Comparison of ENCODE assay signal across 2 cellular contexts in the genomic region with DNA sequence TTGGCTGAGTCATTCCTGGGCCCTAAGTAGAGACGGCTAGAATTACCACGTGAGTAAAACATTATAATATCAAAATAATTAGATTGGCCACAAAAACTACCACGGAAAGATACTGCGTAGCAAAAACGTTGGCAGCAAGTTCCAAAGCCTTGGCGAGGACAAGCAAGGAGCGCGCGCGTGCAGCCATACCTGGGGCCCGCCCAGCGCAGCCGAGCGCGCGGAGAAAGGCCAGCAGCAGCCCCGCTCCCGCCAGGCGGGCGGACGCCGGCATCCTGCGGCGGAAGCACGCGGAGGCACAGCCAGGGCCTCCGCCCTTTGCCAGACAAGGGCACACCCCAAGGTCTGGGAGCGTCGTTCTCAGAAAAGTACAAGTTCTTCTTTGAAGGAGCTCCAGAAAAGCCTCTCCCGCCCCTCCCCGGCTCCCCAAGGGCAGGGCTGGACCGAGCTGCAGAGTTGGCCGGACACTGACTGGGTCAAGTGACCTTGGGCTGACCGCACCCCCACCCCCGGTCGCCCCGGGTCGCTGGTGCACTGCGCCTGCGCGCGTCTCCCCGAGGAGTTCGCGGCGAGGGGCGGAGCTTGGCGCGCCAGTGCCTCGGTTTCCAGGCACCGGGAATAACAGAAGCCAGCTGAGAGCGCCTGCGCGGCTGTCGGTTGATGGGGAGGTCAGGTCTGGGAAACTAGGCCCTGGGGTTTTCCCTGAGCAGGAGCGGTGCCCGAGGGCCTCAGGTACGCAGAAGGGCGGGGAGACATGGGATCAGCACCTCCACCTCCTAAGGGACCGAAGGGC.
TF ChIP-seq lines count a peak whose summit lies in the region.

A gene with protein sequence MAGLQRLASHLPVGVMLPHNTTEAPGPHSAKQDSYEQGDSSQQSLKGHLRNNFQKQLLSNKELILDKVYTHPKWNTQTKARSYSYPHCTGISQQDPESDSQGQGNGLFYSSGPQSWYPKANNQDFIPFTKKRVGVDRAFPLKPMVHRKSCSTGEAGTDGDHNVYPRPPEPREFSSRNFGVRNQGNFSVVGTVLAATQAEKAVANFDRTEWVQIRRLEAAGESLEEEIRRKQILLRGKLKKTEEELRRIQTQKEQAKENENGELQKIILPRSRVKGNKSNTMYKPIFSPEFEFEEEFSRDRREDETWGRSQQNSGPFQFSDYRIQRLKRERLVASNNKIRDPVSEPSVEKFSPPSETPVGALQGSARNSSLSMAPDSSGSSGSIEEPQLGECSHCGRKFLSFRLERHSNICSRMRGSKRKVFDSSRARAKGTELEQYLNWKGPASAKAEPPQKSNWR (plus strand): TSS at position 621 of the 790 bp plus-strand sequence. CDS start 933 bp downstream, outside the sequence.

TF ChIP-seq in HEK293, 187 proteins besides CTCF, POLR2A, EP300 and RAD21 (continued from another document and continues in another):
- TF ChIP-seq ZNF114 (tag by site-specific recombination; IDR thresholded peaks at IDR 0.05), result no peak
- no peak for TF ChIP-seq AEBP2 (tag by site-specific recombination; IDR thresholded peaks at IDR 0.05; ENCODE audit: borderline replicate concordance)
- TF ChIP-seq, protein P1, sequence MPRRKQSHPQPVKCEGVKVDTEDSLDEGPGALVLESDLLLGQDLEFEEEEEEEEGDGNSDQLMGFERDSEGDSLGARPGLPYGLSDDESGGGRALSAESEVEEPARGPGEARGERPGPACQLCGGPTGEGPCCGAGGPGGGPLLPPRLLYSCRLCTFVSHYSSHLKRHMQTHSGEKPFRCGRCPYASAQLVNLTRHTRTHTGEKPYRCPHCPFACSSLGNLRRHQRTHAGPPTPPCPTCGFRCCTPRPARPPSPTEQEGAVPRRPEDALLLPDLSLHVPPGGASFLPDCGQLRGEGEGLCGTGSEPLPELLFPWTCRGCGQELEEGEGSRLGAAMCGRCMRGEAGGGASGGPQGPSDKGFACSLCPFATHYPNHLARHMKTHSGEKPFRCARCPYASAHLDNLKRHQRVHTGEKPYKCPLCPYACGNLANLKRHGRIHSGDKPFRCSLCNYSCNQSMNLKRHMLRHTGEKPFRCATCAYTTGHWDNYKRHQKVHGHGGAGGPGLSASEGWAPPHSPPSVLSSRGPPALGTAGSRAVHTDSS (tag by site-specific recombination; IDR thresholded peaks at IDR 0.05), result no peak
- TF ChIP-seq ZSCAN23 (tag by site-specific recombination; IDR thresholded peaks at IDR 0.05), result no peak
- no peak for TF ChIP-seq ZNF558 (tag by site-specific recombination; IDR thresholded peaks at IDR 0.05)
- TF ChIP-seq ZNF792 (tag by site-specific recombination; IDR thresholded peaks at IDR 0.05), result no peak
- TF ChIP-seq, protein P2, sequence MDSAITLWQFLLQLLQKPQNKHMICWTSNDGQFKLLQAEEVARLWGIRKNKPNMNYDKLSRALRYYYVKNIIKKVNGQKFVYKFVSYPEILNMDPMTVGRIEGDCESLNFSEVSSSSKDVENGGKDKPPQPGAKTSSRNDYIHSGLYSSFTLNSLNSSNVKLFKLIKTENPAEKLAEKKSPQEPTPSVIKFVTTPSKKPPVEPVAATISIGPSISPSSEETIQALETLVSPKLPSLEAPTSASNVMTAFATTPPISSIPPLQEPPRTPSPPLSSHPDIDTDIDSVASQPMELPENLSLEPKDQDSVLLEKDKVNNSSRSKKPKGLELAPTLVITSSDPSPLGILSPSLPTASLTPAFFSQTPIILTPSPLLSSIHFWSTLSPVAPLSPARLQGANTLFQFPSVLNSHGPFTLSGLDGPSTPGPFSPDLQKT (IDR thresholded peaks at IDR 0.05; ENCODE audit: borderline replicate concordance, low read depth, low read length), result no peak
- TF ChIP-seq, protein P3, sequence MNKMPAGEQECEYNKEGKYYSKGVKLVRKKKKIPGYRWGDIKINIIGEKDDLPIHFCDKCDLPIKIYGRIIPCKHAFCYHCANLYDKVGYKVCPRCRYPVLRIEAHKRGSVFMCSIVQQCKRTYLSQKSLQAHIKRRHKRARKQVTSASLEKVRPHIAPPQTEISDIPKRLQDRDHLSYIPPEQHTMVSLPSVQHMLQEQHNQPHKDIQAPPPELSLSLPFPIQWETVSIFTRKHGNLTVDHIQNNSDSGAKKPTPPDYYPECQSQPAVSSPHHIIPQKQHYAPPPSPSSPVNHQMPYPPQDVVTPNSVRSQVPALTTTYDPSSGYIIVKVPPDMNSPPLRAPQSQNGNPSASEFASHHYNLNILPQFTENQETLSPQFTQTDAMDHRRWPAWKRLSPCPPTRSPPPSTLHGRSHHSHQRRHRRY (tag by site-specific recombination; IDR thresholded peaks at IDR 0.05), result no peak
- no peak for TF ChIP-seq KLF9 (tag by site-specific recombination; IDR thresholded peaks at IDR 0.05; ENCODE audit: low read depth)
- TF ChIP-seq ZNF366 (tag by site-specific recombination; conservative IDR thresholded peaks at IDR 0.05), result no peak
- no peak for TF ChIP-seq ZNF211 (tag by site-specific recombination; IDR thresholded peaks at IDR 0.05; ENCODE audit: low read depth)
- TF ChIP-seq ZNF18 (tag by site-specific recombination; IDR thresholded peaks at IDR 0.05), result no peak
- no peak for TF ChIP-seq ZNF544 (tag by site-specific recombination; IDR thresholded peaks at IDR 0.05)
- 0 out of 2 replicates have a peak, but pooled peaks have one; percentile 32 for TF ChIP-seq ZNF10 (tag by site-specific recombination; IDR thresholded peaks at IDR 0.05)
- TF ChIP-seq BCL11B (tag by site-specific recombination; IDR thresholded peaks at IDR 0.05; ENCODE audit: low read depth), result peak; percentile 97
- TF ChIP-seq, protein P4, sequence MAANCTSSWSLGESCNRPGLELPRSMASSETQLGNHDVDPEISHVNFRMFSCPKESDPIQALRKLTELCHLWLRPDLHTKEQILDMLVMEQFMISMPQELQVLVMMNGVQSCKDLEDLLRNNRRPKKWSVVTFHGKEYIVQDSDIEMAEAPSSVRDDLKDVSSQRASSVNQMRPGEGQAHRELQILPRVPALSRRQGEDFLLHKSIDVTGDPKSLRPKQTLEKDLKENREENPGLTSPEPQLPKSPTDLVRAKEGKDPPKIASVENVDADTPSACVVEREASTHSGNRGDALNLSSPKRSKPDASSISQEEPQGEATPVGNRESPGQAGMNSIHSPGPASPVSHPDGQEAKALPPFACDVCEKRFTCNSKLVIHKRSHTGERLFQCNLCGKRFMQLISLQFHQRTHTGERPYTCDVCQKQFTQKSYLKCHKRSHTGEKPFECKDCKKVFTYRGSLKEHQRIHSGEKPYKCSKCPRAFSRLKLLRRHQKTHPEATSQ (tag by site-specific recombination; IDR thresholded peaks at IDR 0.05), result no peak
- peak; percentile 80 for TF ChIP-seq KLF8 (tag by site-specific recombination; IDR thresholded peaks at IDR 0.05)

TF ChIP-seq in K562, 482 proteins besides CTCF, POLR2A, EP300 and RAD21 (continued from another document and continues in another):
- TF ChIP-seq, protein P5, sequence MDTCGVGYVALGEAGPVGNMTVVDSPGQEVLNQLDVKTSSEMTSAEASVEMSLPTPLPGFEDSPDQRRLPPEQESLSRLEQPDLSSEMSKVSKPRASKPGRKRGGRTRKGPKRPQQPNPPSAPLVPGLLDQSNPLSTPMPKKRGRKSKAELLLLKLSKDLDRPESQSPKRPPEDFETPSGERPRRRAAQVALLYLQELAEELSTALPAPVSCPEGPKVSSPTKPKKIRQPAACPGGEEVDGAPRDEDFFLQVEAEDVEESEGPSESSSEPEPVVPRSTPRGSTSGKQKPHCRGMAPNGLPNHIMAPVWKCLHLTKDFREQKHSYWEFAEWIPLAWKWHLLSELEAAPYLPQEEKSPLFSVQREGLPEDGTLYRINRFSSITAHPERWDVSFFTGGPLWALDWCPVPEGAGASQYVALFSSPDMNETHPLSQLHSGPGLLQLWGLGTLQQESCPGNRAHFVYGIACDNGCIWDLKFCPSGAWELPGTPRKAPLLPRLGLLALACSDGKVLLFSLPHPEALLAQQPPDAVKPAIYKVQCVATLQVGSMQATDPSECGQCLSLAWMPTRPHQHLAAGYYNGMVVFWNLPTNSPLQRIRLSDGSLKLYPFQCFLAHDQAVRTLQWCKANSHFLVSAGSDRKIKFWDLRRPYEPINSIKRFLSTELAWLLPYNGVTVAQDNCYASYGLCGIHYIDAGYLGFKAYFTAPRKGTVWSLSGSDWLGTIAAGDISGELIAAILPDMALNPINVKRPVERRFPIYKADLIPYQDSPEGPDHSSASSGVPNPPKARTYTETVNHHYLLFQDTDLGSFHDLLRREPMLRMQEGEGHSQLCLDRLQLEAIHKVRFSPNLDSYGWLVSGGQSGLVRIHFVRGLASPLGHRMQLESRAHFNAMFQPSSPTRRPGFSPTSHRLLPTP (IDR thresholded peaks at IDR 0.05; ENCODE audit: borderline replicate concordance, extremely low read depth, insufficient read length), result no peak
- TF ChIP-seq NR2C2 (CRISPR knock-in tag; IDR thresholded peaks at IDR 0.05) (peak; percentile 31; the same call in 1 of the 2 replicates), NR2C2 (tag; IDR thresholded peaks at IDR 0.05) (peak; percentile 95), TAF9B (IDR thresholded peaks at IDR 0.05; ENCODE audit: partially characterized antibody) (peak; percentile 28), SLC30A9 (CRISPR knock-in tag; IDR thresholded peaks at IDR 0.05) (no peak), U2AF1 (optimal IDR thresholded peaks at IDR 0.05; ENCODE audit: low read depth, low read length) (no peak), MYBL2 (IDR thresholded peaks at IDR 0.05; ENCODE audit: low read depth) (no peak), MYBL2 (CRISPR knock-in tag; IDR thresholded peaks at IDR 0.05; ENCODE audit: borderline replicate concordance) (no peak), LCOR (CRISPR knock-in tag; IDR thresholded peaks at IDR 0.05) (peak; percentile 70), HDAC8 (tag; IDR thresholded peaks at IDR 0.05) (no peak), HSF4 (CRISPR knock-in tag; IDR thresholded peaks at IDR 0.05; ENCODE audit: borderline replicate concordance) (no peak), RBM34 (IDR thresholded peaks at IDR 0.05; ENCODE audit: borderline replicate concordance, insufficient read depth, low read length) (no peak), OTX1 (CRISPR knock-in tag; IDR thresholded peaks at IDR 0.05) (no peak), MAFG (tag; conservative IDR thresholded peaks at IDR 0.05) (peak; percentile 92), GTF2F1 (IDR thresholded peaks at IDR 0.05; ENCODE audit: low read depth, low read length) (no peak), NBN (IDR thresholded peaks at IDR 0.05; ENCODE audit: low read depth) (0 out of 2 replicates have a peak, but pooled peaks have one; percentile 30), CHCHD3 (CRISPR knock-in tag; IDR thresholded peaks at IDR 0.05) (no peak), IRF1 (CRISPR knock-in tag; IDR thresholded peaks at IDR 0.05; ENCODE audit: borderline replicate concordance) (no peak), HCFC1 (IDR thresholded peaks at IDR 0.05; ENCODE audit: low read depth, low read length) (no peak), GABPB2 (CRISPR knock-in tag; conservative IDR thresholded peaks at IDR 0.05) (no peak), MTA1 (IDR thresholded peaks at IDR 0.05; ENCODE audit: borderline replicate concordance) (0 out of 2 replicates have a peak, but pooled peaks have one; percentile 19), WHSC1 (IDR thresholded peaks at IDR 0.05; ENCODE audit: low read length) (no peak), MEIS2 (IDR thresholded peaks at IDR 0.05; ENCODE audit: partially characterized antibody) (peak; percentile 84), ZFP36 (IDR thresholded peaks at IDR 0.05; ENCODE audit: low read depth, low read length, partially characterized antibody) (no peak), BRD9 (IDR thresholded peaks at IDR 0.05; ENCODE audit: low read depth, partially characterized antibody) (no peak), E2F3 (CRISPR knock-in tag; IDR thresholded peaks at IDR 0.05) (peak; percentile 85)
- TF ChIP-seq, protein P6, sequence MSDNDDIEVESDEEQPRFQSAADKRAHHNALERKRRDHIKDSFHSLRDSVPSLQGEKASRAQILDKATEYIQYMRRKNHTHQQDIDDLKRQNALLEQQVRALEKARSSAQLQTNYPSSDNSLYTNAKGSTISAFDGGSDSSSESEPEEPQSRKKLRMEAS (CRISPR knock-in tag; IDR thresholded peaks at IDR 0.05), result peak; percentile 93
- TF ChIP-seq, protein P7, sequence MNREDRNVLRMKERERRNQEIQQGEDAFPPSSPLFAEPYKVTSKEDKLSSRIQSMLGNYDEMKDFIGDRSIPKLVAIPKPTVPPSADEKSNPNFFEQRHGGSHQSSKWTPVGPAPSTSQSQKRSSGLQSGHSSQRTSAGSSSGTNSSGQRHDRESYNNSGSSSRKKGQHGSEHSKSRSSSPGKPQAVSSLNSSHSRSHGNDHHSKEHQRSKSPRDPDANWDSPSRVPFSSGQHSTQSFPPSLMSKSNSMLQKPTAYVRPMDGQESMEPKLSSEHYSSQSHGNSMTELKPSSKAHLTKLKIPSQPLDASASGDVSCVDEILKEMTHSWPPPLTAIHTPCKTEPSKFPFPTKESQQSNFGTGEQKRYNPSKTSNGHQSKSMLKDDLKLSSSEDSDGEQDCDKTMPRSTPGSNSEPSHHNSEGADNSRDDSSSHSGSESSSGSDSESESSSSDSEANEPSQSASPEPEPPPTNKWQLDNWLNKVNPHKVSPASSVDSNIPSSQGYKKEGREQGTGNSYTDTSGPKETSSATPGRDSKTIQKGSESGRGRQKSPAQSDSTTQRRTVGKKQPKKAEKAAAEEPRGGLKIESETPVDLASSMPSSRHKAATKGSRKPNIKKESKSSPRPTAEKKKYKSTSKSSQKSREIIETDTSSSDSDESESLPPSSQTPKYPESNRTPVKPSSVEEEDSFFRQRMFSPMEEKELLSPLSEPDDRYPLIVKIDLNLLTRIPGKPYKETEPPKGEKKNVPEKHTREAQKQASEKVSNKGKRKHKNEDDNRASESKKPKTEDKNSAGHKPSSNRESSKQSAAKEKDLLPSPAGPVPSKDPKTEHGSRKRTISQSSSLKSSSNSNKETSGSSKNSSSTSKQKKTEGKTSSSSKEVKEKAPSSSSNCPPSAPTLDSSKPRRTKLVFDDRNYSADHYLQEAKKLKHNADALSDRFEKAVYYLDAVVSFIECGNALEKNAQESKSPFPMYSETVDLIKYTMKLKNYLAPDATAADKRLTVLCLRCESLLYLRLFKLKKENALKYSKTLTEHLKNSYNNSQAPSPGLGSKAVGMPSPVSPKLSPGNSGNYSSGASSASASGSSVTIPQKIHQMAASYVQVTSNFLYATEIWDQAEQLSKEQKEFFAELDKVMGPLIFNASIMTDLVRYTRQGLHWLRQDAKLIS (CRISPR knock-in tag; IDR thresholded peaks at IDR 0.05), result no peak
- TF ChIP-seq, protein P8, sequence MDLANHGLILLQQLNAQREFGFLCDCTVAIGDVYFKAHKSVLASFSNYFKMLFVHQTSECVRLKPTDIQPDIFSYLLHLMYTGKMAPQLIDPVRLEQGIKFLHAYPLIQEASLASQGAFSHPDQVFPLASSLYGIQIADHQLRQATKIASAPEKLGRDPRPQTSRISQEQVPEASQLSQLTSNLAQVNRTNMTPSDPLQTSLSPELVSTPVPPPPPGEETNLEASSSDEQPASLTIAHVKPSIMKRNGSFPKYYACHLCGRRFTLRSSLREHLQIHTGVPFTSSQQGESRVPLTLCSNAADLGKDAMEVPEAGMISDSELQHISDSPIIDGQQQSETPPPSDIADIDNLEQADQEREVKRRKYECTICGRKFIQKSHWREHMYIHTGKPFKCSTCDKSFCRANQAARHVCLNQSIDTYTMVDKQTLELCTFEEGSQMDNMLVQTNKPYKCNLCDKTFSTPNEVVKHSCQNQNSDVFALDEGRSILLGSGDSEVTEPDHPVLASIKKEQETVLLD (IDR thresholded peaks at IDR 0.05), result peak; percentile 91
